1 cellular context compared by ENCODE assay signal in the genomic region with DNA sequence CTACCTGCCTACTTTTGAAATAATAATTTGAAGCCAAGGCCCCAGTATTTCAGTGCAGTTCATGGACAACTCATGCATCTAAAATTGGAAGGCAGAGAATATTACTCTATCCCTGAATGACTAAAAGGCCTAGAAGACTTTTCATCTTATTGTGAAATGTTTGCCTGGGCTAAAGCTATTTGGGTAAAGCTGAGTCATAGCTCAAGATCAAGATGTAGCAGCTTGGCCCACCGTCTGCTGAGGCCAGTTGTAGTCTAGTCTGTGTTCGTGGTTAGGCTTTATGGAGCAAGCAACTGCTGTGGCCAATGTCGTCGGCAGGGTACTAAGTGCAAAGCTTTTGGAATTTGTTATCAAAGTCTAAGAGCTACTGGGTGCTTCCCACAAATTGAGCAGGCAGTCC.
TF ChIP-seq lines count a peak whose summit lies in the region.

No MANE protein-coding gene starts in this region.

TF ChIP-seq in HCT116, 20 proteins besides CTCF, POLR2A, EP300 and RAD21 (continued from another document):
- TF ChIP-seq SP1 (IDR thresholded peaks at IDR 0.05; ENCODE audit: low read depth) = no peak
TF ChIP-seq in HCT116: peak in this region for 1.
